8 cellular contexts compared by ENCODE assay signal in genomic region chr7:104839842-104840241, GRCh38.
"Had no signal": no experiment of that assay in that cellular context is flagged by ENCODE, and none has a peak within 500 bp of the region (broad histone marks: within the 10 kb centered on the region; RNA-seq: fewer than 3 reads in every experiment).

No MANE protein-coding gene starts in this region.

- ATAC-seq: GM12878 had no signal

- H3K4me3 ChIP-seq: GM12878 had no signal

- FAIRE-seq: G401.6, GM12878, GM12891, GM12892, GM18507, GM19239 had no signal

- DNase-seq: GDM1, GF-D8 had no signal
